8 cellular contexts compared by ENCODE assay signal in genomic region chr1:110407260-110408210, GRCh38. TPM values are rescaled to one million over a fixed set of nuclear protein-coding genes. Genes with fewer than 3 reads are reported as not detected.
A peak's percentile ranks its signal among the peaks of the same experiment; 100 is the strongest.
DNase-seq lines count a peak whose midpoint lies in the region; ATAC-seq and TF ChIP-seq lines count a peak whose summit lies in the region.

TSS of gene LAMTOR5 (minus strand) at chr1:110407694. CDS start at chr1:110407620, 74 bp downstream.

- peak; percentile 93 for ATAC-seq in GM19372 (IDR thresholded peaks at IDR 0.05; ENCODE audit: low read depth, unreplicated experiment)
- peak; percentile 86 for ATAC-seq in HG03558 (IDR thresholded peaks at IDR 0.05; ENCODE audit: extremely low read depth, unreplicated experiment)
- ATAC-seq in right lobe of liver = peak; percentile 95 to 97 (median 96)

- 0% methylated on average over 17 of the region's 76 CpGs for WGBS in right lobe of liver (ENCODE audit: insufficient coverage, low coverage, low lambda C conversion rate, missing lambda C conversion rate)

- intact Hi-C loops in right lobe of liver (cut with DNase I) = loop anchor here in 1 of 2 donors (5.0 kb wide), 1 partner anchor 70 kb away; the partner anchor contains the start of gene RBM15

- H3K9me3 Mint-ChIP-seq in activated CD4-positive, alpha-beta memory T cell treated with anti-CD3 and anti-CD28 coated beads, Interleukin-2, amount 10 ng/mL, durations not matched to agents 7 days and 5 days = no peaks in the 10 kb centered on the region

- H3K4me3 ChIP-seq in duodenal mucosa (ENCODE audit: low read depth in 1 of 2, low read length in 2 of 2) (peak within 1 kb of the TSS; percentile 87 to 100), right lobe of liver (peak within 1 kb of the TSS; percentile 89 to 97 (median 96))

- CTCF ChIA-PET in activated CD4-positive, alpha-beta memory T cell treated with anti-CD3 and anti-CD28 coated beads, Interleukin-2, amount 10 ng/mL, durations not matched to agents 7 days and 5 days (lab: Charles Lee) = interaction anchor here (0.7 to 11.2 kb wide), 13 partner anchors 9 to 211 kb away, joined by 3 to 188 read pairs (median 6); partner anchors contain the start of genes KCNC4 and RBM15

- peaks cover 16 to 20% of the 10 kb centered on the region in 2 donors for H3K4me1 ChIP-seq in duodenal mucosa (ENCODE audit: control insufficient read depth in 1 of 2, insufficient read depth in 2 of 2, low read length in 2 of 2)
- peaks cover 0 to 28% (median 0%) of the 10 kb centered on the region in 4 donors for H3K4me1 ChIP-seq in right lobe of liver

- H3K36me3 Mint-ChIP-seq in activated CD4-positive, alpha-beta memory T cell treated with anti-CD3 and anti-CD28 coated beads, Interleukin-2, amount 10 ng/mL, durations not matched to agents 7 days and 5 days (ENCODE audit: low read depth) = peaks cover 19% of the 10 kb centered on the region

- no peaks in the 10 kb centered on the region for H3K9me3 ChIP-seq in duodenal mucosa (ENCODE audit: control insufficient read depth in 1 of 2, low read length in 2 of 2)
- H3K9me3 ChIP-seq in right lobe of liver = no peaks in the 10 kb centered on the region

- peak in 1 of 4 donors; percentile 8 for TF ChIP-seq CTCF in right lobe of liver (IDR thresholded peaks at IDR 0.05)

- H3K4me1 Mint-ChIP-seq in activated CD4-positive, alpha-beta memory T cell treated with anti-CD3 and anti-CD28 coated beads, Interleukin-2, amount 10 ng/mL, durations not matched to agents 7 days and 5 days = peaks cover 27% of the 10 kb centered on the region

- peak; percentile 96 for DNase-seq in CD1c-positive myeloid dendritic cell (ENCODE audit: extremely low spot score)
- peak; percentile 92 for DNase-seq in NCI-H774 (lab: John Stamatoyannopoulos, UW)
- peak; percentile 94 for DNase-seq in activated CD4-positive, alpha-beta memory T cell treated with anti-CD3 and anti-CD28 coated beads, Interleukin-2, amount 10 ng/mL, durations not matched to agents 7 days and 5 days
- peak; percentile 92 to 96 (median 94) for DNase-seq in right lobe of liver
- peak; percentile 86 for DNase-seq in stimulated activated CD4-positive, alpha-beta T cell treated with anti-CD3 and anti-CD28 coated beads, Interleukin-4, amount 100 ng/mL, for 4 hours

- H3K27ac ChIP-seq in duodenal mucosa (ENCODE audit: low read depth, low read length) (peak within 1 kb of the TSS; percentile 83), right lobe of liver (peak within 1 kb of the TSS; percentile 91 to 98 (median 95))

- H3K27me3 ChIP-seq in duodenal mucosa (ENCODE audit: control insufficient read depth in 1 of 2, insufficient read depth in 2 of 2, low read length in 2 of 2) (no peaks in the 10 kb centered on the region), right lobe of liver (no peaks in the 10 kb centered on the region)

- TF ChIP-seq POLR2A in right lobe of liver (IDR thresholded peaks at IDR 0.05) = peak; percentile 88

- peak within 1 kb of the TSS; percentile 96 for H3K27ac Mint-ChIP-seq in activated CD4-positive, alpha-beta memory T cell treated with anti-CD3 and anti-CD28 coated beads, Interleukin-2, amount 10 ng/mL, durations not matched to agents 7 days and 5 days

- POLR2A ChIA-PET in activated CD4-positive, alpha-beta memory T cell treated with anti-CD3 and anti-CD28 coated beads, Interleukin-2, amount 10 ng/mL, durations not matched to agents 7 days and 5 days (lab: Charles Lee) = interaction anchor here (0.7 to 7.9 kb wide), 12 partner anchors 8 to 212 kb away, joined by 3 to 94 read pairs (median 3); partner anchors contain the start of gene RBM15

- H3K36me3 ChIP-seq in duodenal mucosa (ENCODE audit: control insufficient read depth in 1 of 2, insufficient read depth in 2 of 2, low read length in 2 of 2) (peaks cover 13 to 22% of the 10 kb centered on the region in 2 donors), right lobe of liver (peaks cover 4 to 34% (median 14%) of the 10 kb centered on the region in 4 donors)

- H3K4me3 Mint-ChIP-seq in activated CD4-positive, alpha-beta memory T cell treated with anti-CD3 and anti-CD28 coated beads, Interleukin-2, amount 10 ng/mL, durations not matched to agents 7 days and 5 days = peak within 1 kb of the TSS; percentile 95

- H3K9ac ChIP-seq in duodenal mucosa (ENCODE audit: low read depth in 1 of 2, low read length in 2 of 2) = peak within 1 kb of the TSS; percentile 93 to 100

- H3K27me3 Mint-ChIP-seq in activated CD4-positive, alpha-beta memory T cell treated with anti-CD3 and anti-CD28 coated beads, Interleukin-2, amount 10 ng/mL, durations not matched to agents 7 days and 5 days = no peaks in the 10 kb centered on the region

RNA-seq across cellular contexts. Expression of gene LAMTOR5, which starts in this region (rescaled TPM):
- 100 to 1,000 TPM; 127 to 128 TPM for total RNA-seq in activated CD4-positive, alpha-beta memory T cell treated with anti-CD3 and anti-CD28 coated beads, Interleukin-2, amount 10 ng/mL, durations not matched to agents 7 days and 5 days
- total RNA-seq in right lobe of liver = 10 to 100 TPM; 47.6 to 81.4 (median 53.9) TPM

Comparison
In these comparisons a context has a peak if more than half of its experiments do, and no peak if none do; other contexts are left out.
1. Peak in every context shown above with its lines: DNase-seq, ATAC-seq, H3K4me3 ChIP-seq and H3K27ac ChIP-seq.